Comparison of ENCODE assay signal across 17 cellular contexts in the genomic region with DNA sequence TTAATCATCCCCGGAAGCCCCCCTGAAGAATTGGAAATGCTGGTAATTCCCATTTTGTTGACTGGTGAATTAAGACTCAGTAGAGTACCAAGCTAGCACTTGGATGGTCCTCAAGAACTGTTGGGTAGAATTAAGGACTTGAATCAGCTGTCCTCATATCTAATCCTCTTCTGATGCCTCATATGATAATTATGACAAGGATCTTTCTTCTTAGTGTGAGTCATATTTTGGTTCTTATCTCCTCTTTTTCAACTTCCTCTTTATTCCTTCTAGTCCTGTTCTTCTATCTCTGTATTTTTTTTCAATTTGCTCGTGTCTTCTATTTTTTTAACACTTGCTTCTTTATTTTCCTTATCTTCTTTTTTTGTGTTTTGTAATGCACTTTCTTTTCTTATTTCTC.
"Had no signal": no experiment of that assay in that cellular context is flagged by ENCODE, and none has a peak within 500 bp of the region (broad histone marks: within the 10 kb centered on the region; RNA-seq: fewer than 3 reads in every experiment).

No MANE protein-coding gene starts in this region.

- H3K27ac ChIP-seq: breast epithelium, gastrocnemius medialis, heart left ventricle, neural progenitor cell, prostate gland, right atrium auricular region, stomach, WERI-Rb-1 had no signal

- H3K4me1 ChIP-seq: breast epithelium, gastrocnemius medialis, heart left ventricle, neural progenitor cell, prostate gland, right atrium auricular region, stomach had no signal

- H3K9me3 ChIP-seq: breast epithelium, gastrocnemius medialis, heart left ventricle, prostate gland, right atrium auricular region, stomach had no signal

- H3K4me2 ChIP-seq: neural progenitor cell had no signal

- H3K36me3 ChIP-seq: breast epithelium, gastrocnemius medialis, heart left ventricle, neural progenitor cell, prostate gland, right atrium auricular region, stomach, WERI-Rb-1 had no signal

- DNase-seq: activated CD4-positive, alpha-beta T cell treated with anti-CD3 and anti-CD28 coated beads, Interleukin-2, amount 50 U/mL, for 48 hours; activated gamma-delta T cell; cerebellar nuclear complex; cortex of kidney; gastrocnemius medialis; heart left ventricle; naive B cell; stimulated activated CD4-positive, alpha-beta T cell treated with anti-CD3 and anti-CD28 coated beads, Interleukin-2, amount 100 ng/mL, for 48 hours; stomach; T-helper 1 cell; T1000; WERI-Rb-1 had no signal

- H3K27me3 ChIP-seq: breast epithelium, gastrocnemius medialis, heart left ventricle, neural progenitor cell, right atrium auricular region, stomach had no signal

- FAIRE-seq: astrocyte had no signal

- H3K4me3 ChIP-seq: breast epithelium, gastrocnemius medialis, heart left ventricle, neural progenitor cell, prostate gland, right atrium auricular region, stomach had no signal

- H3K9ac ChIP-seq: neural progenitor cell had no signal

- ATAC-seq: gastrocnemius medialis, heart left ventricle had no signal

- H2AFZ ChIP-seq: neural progenitor cell had no signal
